8 cellular contexts compared by ENCODE assay signal in genomic region chr1:222712253-222713090, GRCh38. TPM values are rescaled to one million over a fixed set of nuclear protein-coding genes. Genes with fewer than 3 reads are reported as not detected.
DNase-seq lines count a peak whose midpoint lies in the region; TF ChIP-seq lines count a peak whose summit lies in the region.

AIDA (minus strand) TSS chr1:222712491; CDS start chr1:222712317, 174 bp downstream.
BROX (plus strand) TSS chr1:222712564; CDS start chr1:222715700, 3,136 bp downstream.

- H3K27me3 Mint-ChIP-seq in CD8-positive, alpha-beta memory T cell: no peaks in the 10 kb centered on the region

- peaks cover 51 to 63% (median 61%) of the 10 kb centered on the region in 3 donors for H3K4me1 Mint-ChIP-seq in CD8-positive, alpha-beta memory T cell

- H3K36me3 Mint-ChIP-seq in CD8-positive, alpha-beta memory T cell: peaks cover 0 to 64% (median 7%) of the 10 kb centered on the region in 3 donors

- POLR2A ChIA-PET in CD8-positive, alpha-beta memory T cell (lab: Charles Lee): interaction anchor here (0.6 to 1.8 kb wide), 15 partner anchors 10 to 970 kb away, joined by 3 to 50 read pairs (median 4); partner anchors contain the start of genes DUSP10 and TAF1A

- peak within 1 kb of the TSS; percentile 99 to 100 (median 100) for H3K27ac Mint-ChIP-seq in CD8-positive, alpha-beta memory T cell

- DNase-seq in CD8-positive, alpha-beta memory T cell: peak; percentile 91 to 95 (median 93)
- DNase-seq in GM20000 (ENCODE audit: low spot score) (peak; percentile 92), HS-5 (ENCODE audit: low read depth) (peak; percentile 67), NK-92 (lab: John Stamatoyannopoulos, UW; ENCODE audit: unreplicated experiment) (peak; percentile 57), lung microvascular endothelial cell (ENCODE audit: low read depth in 2 of 2) (peak; percentile 86 to 90)
- peak; percentile 81 to 96 for DNase-seq in activated CD8-positive, alpha-beta memory T cell treated with anti-CD3 and anti-CD28 coated beads for 1 hour (ENCODE audit: extremely low read depth in 1 of 2, low read depth in 1 of 2)
- peak; percentile 83 to 96 (median 93) for DNase-seq in stimulated activated CD4-positive, alpha-beta T cell treated with anti-CD3 and anti-CD28 coated beads, TNF-alpha, amount 100 ng/mL, for 48 hours (ENCODE audit: low read depth in 3 of 3)

- peaks cover 7% of the 10 kb centered on the region for H3K36me3 ChIP-seq in CD8-positive, alpha-beta memory T cell (ENCODE audit: insufficient read depth, low read length)
- H3K36me3 ChIP-seq in ectodermal cell (ENCODE audit: control insufficient read depth, insufficient read depth, low read length): peaks cover 7% of the 10 kb centered on the region

- H3K27me3 ChIP-seq in CD8-positive, alpha-beta memory T cell (ENCODE audit: insufficient read depth, low read length, poor library complexity, severe bottlenecking): no peaks in the 10 kb centered on the region
- no peaks in the 10 kb centered on the region for H3K27me3 ChIP-seq in ectodermal cell (ENCODE audit: control insufficient read depth, insufficient read depth, low read length, poor library complexity, severe bottlenecking)

- peak within 1 kb of the TSS; percentile 92 for H3K27ac ChIP-seq in CD8-positive, alpha-beta memory T cell (ENCODE audit: low read depth, low read length)
- H3K27ac ChIP-seq in ectodermal cell (ENCODE audit: insufficient read depth, low read depth, low read length, poor library complexity, severe bottlenecking): peak within 1 kb of the TSS; percentile 72

- CTCF ChIA-PET in CD8-positive, alpha-beta memory T cell (lab: Charles Lee): interaction anchor here (0.9 to 1.8 kb wide), 7 partner anchors 52 to 78 kb away, joined by 3 to 5 read pairs (median 4); no protein-coding TSS in a partner anchor

- no peak for TF ChIP-seq CTCF in GM20000 (IDR thresholded peaks at IDR 0.05; ENCODE audit: extremely low read depth, missing control alignments)

- H3K4me3 Mint-ChIP-seq in CD8-positive, alpha-beta memory T cell: peak within 1 kb of the TSS; percentile 92 to 99 (median 97)

- 0 to 1% methylated on average over 51 to 52 of the region's 62 CpGs for WGBS in ectodermal cell, 2 experiments

- H3K9me3 ChIP-seq in CD8-positive, alpha-beta memory T cell (ENCODE audit: low read length): no peaks in the 10 kb centered on the region
- H3K9me3 ChIP-seq in ectodermal cell (ENCODE audit: control insufficient read depth, low read length): no peaks in the 10 kb centered on the region

- H3K4me3 ChIP-seq in CD8-positive, alpha-beta memory T cell (ENCODE audit: low read length): peak within 1 kb of the TSS; percentile 96
- H3K4me3 ChIP-seq in ectodermal cell (ENCODE audit: insufficient read depth, low read depth, low read length): peak within 1 kb of the TSS; percentile 79

- H3K4me1 ChIP-seq in CD8-positive, alpha-beta memory T cell (ENCODE audit: insufficient read depth, low read length): peaks cover 29% of the 10 kb centered on the region
- no peaks in the 10 kb centered on the region for H3K4me1 ChIP-seq in ectodermal cell (ENCODE audit: control insufficient read depth, insufficient read depth, low read length)

- no peaks in the 10 kb centered on the region for H3K9me3 Mint-ChIP-seq in CD8-positive, alpha-beta memory T cell

RNA-seq across cellular contexts. Expression of gene AIDA, which starts in this region (rescaled TPM):
- total RNA-seq in CD8-positive, alpha-beta memory T cell: 10 to 100 TPM; 57.9 to 59.1 TPM
- polyA plus RNA-seq in CD8-positive, alpha-beta memory T cell: 29.2 TPM
- polyA plus RNA-seq in ectodermal cell (2013, experiment 1 of 4): 105 TPM
- polyA plus RNA-seq in ectodermal cell (2013, experiment 2 of 4): 105 TPM
- 90.0 TPM for polyA plus RNA-seq in ectodermal cell (2013, experiment 3 of 4)
- polyA plus RNA-seq in ectodermal cell (2013, experiment 4 of 4): 92.2 TPM
- total RNA-seq in lung microvascular endothelial cell: 28.3 and 33.9 TPM in 2 replicates

RNA-seq across cellular contexts. Expression of gene BROX, which starts in this region (rescaled TPM):
- 10 to 100 TPM; 46.9 to 47.8 TPM for total RNA-seq in CD8-positive, alpha-beta memory T cell
- 15.1 TPM for polyA plus RNA-seq in CD8-positive, alpha-beta memory T cell
- polyA plus RNA-seq in ectodermal cell (2013, experiment 1 of 4): 30.2 TPM
- 30.6 TPM for polyA plus RNA-seq in ectodermal cell (2013, experiment 2 of 4)
- 29.4 TPM for polyA plus RNA-seq in ectodermal cell (2013, experiment 3 of 4)
- 28.9 TPM for polyA plus RNA-seq in ectodermal cell (2013, experiment 4 of 4)
- total RNA-seq in lung microvascular endothelial cell: 27.0 and 34.5 TPM in 2 replicates

Comparison
In these comparisons a context has a peak if more than half of its experiments do, and no peak if none do; other contexts are left out.
1. Peak in every context shown above with its lines: DNase-seq, H3K4me3 ChIP-seq and H3K27ac ChIP-seq.